13 cellular contexts compared by ENCODE assay signal in the genomic region with DNA sequence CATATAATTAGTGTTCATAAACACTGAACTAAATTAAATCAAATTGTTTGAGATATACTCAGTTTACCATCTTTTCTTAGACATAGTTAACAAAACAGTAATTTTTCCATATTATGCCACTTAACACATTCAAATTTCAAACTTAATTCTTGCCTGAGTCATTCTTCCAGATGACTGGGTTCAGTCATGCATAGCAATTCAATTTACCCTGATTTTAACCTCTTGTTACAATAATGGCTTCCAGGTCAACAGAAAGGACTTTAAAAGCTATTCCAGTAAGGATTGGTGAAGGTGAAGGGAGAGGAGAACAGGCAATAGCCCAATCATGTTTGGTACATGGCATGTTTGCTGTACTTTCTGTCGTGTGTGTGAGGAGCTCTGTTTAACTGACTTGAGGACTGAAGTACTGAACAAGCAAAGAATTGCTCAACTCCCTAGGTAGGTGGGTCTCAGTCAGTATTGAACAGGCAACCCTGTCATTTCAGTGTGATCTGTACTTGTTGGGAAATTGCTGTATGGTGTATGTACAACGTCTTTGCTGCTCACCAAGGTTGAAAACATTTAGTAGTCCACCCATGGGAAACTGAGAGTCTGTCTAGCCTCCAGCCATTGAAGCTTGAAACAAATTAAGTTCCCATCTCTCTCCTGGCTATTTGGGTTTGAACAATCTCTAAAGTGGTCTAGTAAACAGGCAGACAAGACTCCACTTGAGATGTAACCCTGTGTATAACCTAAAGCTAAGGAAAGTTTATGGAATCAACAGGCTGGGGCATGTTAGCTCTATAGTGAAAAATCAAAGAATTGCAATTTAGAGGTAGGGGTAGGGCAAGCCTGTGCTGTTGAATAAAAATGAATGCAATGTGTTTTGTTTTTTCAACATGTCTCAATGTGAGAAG.
DNase-seq lines count a peak whose midpoint lies in the region; ATAC-seq and TF ChIP-seq lines count a peak whose summit lies in the region.
"Had no signal": no experiment of that assay in that cellular context is flagged by ENCODE, and none has a peak within 500 bp of the region (broad histone marks: within the 10 kb centered on the region; RNA-seq: fewer than 3 reads in every experiment).

No MANE protein-coding gene starts in this region.

- no TSS peak for BruUV-seq in OCI-LY7 (replicated peaks; lab: Mats Ljungman, UMichigan)

- H3K27ac ChIP-seq in OCI-LY7 (ENCODE audit: low read depth, low read length, poor library complexity, severe bottlenecking) (no peak overlapping the region), SJCRH30 (no peak overlapping the region)
- H3K27ac ChIP-seq: transverse colon had no signal

- H3K4me3 ChIP-seq in OCI-LY7 (ENCODE audit: low read depth, low read length, poor library complexity, severe bottlenecking) (no peak overlapping the region), SJCRH30 (no peak overlapping the region)
- H3K4me3 ChIP-seq: transverse colon had no signal

- no peak for TF ChIP-seq CTCF in mesothelial cell of epicardium (IDR thresholded peaks at IDR 0.05; ENCODE audit: unreplicated experiment)
- TF ChIP-seq CTCF in OCI-LY7 (conservative IDR thresholded peaks at IDR 0.05; ENCODE audit: low read length) = no peak
- TF ChIP-seq CTCF in GM13976 (IDR thresholded peaks at IDR 0.05; ENCODE audit: borderline replicate concordance, control extremely low read depth, extremely low read depth, insufficient read depth, missing control alignments) = no peak

- H3K9me3 ChIP-seq in OCI-LY7 (ENCODE audit: low read length) (no peaks in the 10 kb centered on the region), SJCRH30 (replicated peaks) (no peaks in the 10 kb centered on the region)
- H3K9me3 ChIP-seq: Caco-2, transverse colon had no signal

- CTCF ChIA-PET in OCI-LY7 (lab: Charles Lee; ENCODE audit: unreplicated experiment) = no interaction called here

- H4K20me1 ChIP-seq in OCI-LY7 (ENCODE audit: insufficient read depth, low read length) = no peaks in the 10 kb centered on the region

- peaks cover 8% of the 10 kb centered on the region for H3K9me3 Mint-ChIP-seq in mesothelial cell of epicardium

- peak; percentile 68 for ATAC-seq in esophagus mucosa
- no peak for ATAC-seq in GM21717 (IDR thresholded peaks at IDR 0.05; ENCODE audit: unreplicated experiment)

- H3K27ac Mint-ChIP-seq in mesothelial cell of epicardium = peak overlapping the region; percentile 49
- H3K27ac Mint-ChIP-seq: naive B cell; T-helper 1 cell treated with Interleukin-12 subunit alpha and Interleukin-12 subunit beta and Interleukin-4 antibody, amounts not matched to agents 30 μg/mL and 1 μg/mL, for 36 hours had no signal

- no peaks in the 10 kb centered on the region for H3K79me2 ChIP-seq in OCI-LY7 (ENCODE audit: insufficient read depth, low read depth, low read length)

- H3K4me1 ChIP-seq in OCI-LY7 (ENCODE audit: insufficient read depth, low read length, poor library complexity, severe bottlenecking) (no peaks in the 10 kb centered on the region), SJCRH30 (no peaks in the 10 kb centered on the region)
- H3K4me1 ChIP-seq: Caco-2, transverse colon had no signal

- no peaks in the 10 kb centered on the region for H3K27me3 Mint-ChIP-seq in mesothelial cell of epicardium (ENCODE audit: low read depth)
- H3K27me3 Mint-ChIP-seq: naive B cell had no signal

- no peak overlapping the region for H3K4me3 Mint-ChIP-seq in mesothelial cell of epicardium
- H3K4me3 Mint-ChIP-seq: naive B cell; T-helper 1 cell treated with Interleukin-12 subunit alpha and Interleukin-12 subunit beta and Interleukin-4 antibody, amounts not matched to agents 30 μg/mL and 1 μg/mL, for 36 hours had no signal

- peaks cover 3% of the 10 kb centered on the region for H3K36me3 Mint-ChIP-seq in mesothelial cell of epicardium
- H3K36me3 Mint-ChIP-seq: naive B cell had no signal

- H3K9me2 ChIP-seq in OCI-LY7 (ENCODE audit: insufficient read depth, low read length) = no peaks in the 10 kb centered on the region

- H3K4me1 Mint-ChIP-seq in mesothelial cell of epicardium = peaks cover 14% of the 10 kb centered on the region
- H3K4me1 Mint-ChIP-seq: naive B cell had no signal

- no peak overlapping the region for H3K4me2 ChIP-seq in OCI-LY7 (ENCODE audit: low read length)

- POLR2A ChIA-PET in OCI-LY7 (lab: Charles Lee) = interaction anchor here (0.7 to 1.0 kb wide), 2 partner anchors 23 to 327 kb away, joined by 3 read pairs; partner anchors contain the start of gene BTG1

- DNase-seq in NCI-H510A treated with DMSO at 0.1 percent for 48 hours (lab: John Stamatoyannopoulos, UW) (peak; percentile 7), NCI-H510A (lab: John Stamatoyannopoulos, UW) (no peak), mesothelial cell of epicardium (ENCODE audit: low spot score in 2 of 2, unreplicated experiment in 2 of 2) (no peak), OCI-LY7 (ENCODE audit: low spot score) (no peak), GM13976 (ENCODE audit: low spot score) (no peak), SJCRH30 (no peak)
- DNase-seq: activated effector memory CD4-positive, alpha-beta T cell treated with anti-CD3 and anti-CD28 coated beads, Interleukin-2, amount 50 U/mL, for 16 hours; Caco-2; naive B cell; transverse colon had no signal

- H3K36me3 ChIP-seq in OCI-LY7 (ENCODE audit: insufficient read depth, low read length) = no peaks in the 10 kb centered on the region
- H3K36me3 ChIP-seq in SJCRH30 = no peaks in the 10 kb centered on the region
- H3K36me3 ChIP-seq: transverse colon had no signal

- no peaks in the 10 kb centered on the region for H3K27me3 ChIP-seq in SJCRH30
- H3K27me3 ChIP-seq: transverse colon had no signal

- H2AFZ ChIP-seq in OCI-LY7 (ENCODE audit: low read length) = no peak overlapping the region

- in situ Hi-C loops in GM13976 (cut with MboI; ENCODE audit: low sequenced_read_pairs, unreplicated experiment) = loop anchor here (10.0 to 25.0 kb wide), 2 partner anchors 316 to 769 kb away; no protein-coding TSS in a partner anchor

- intact Hi-C loops in OCI-LY7 (cut with micrococcal nuclease; ENCODE audit: unreplicated experiment) = no loop called here
